In genomic region chr12:583251-583869, GRCh38 we compare ENCODE assay signal across 22 cellular contexts.
DNase-seq lines count a peak whose midpoint lies in the region; ATAC-seq and TF ChIP-seq lines count a peak whose summit lies in the region.
"Had no signal": no experiment of that assay in that cellular context is flagged by ENCODE, and none has a peak within 500 bp of the region (broad histone marks: within the 10 kb centered on the region; RNA-seq: fewer than 3 reads in every experiment).

No MANE protein-coding gene starts in this region.

- H3K9me3 ChIP-seq in liver (ENCODE audit: control insufficient read depth in 4 of 4, low read length in 3 of 4), result no peaks in the 10 kb centered on the region
- no peaks in the 10 kb centered on the region for H3K9me3 ChIP-seq in gastrocnemius medialis
- H3K9me3 ChIP-seq in left lung, result no peaks in the 10 kb centered on the region
- H3K9me3 ChIP-seq: breast epithelium, uterus had no signal

- TF ChIP-seq RAD21 in liver (IDR thresholded peaks at IDR 0.05), result peak; percentile 47 to 58

- H3K27me3 ChIP-seq in liver (ENCODE audit: control insufficient read depth in 4 of 4, insufficient read depth in 4 of 4, low read length in 3 of 4) (no peaks in the 10 kb centered on the region), gastrocnemius medialis (no peaks in the 10 kb centered on the region), left lung (no peaks in the 10 kb centered on the region)
- H3K27me3 ChIP-seq: breast epithelium, uterus had no signal

- intact Hi-C loops in Right ventricle myocardium superior (cut with DNase I) (no loop called here), gastrocnemius medialis (cut with DNase I; ENCODE audit: low total_unique reads) (no loop called here), left lung (cut with DNase I) (no loop called here)

- TF ChIP-seq CTCF in liver (IDR thresholded peaks at IDR 0.05; ENCODE audit: low read depth, low read length, missing input control) (no peak), gastrocnemius medialis (IDR thresholded peaks at IDR 0.05 in 4 of 5, conservative IDR thresholded peaks at IDR 0.05 in 1 of 5) (no peak), left lung (IDR thresholded peaks at IDR 0.05) (no peak)

- H3K27ac ChIP-seq in liver (ENCODE audit: low read depth in 1 of 2, low read length in 2 of 2), result peak overlapping the region; percentile 69 to 83
- H3K27ac ChIP-seq in gastrocnemius medialis, result peak overlapping the region; percentile 85 to 92 (median 88)
- no peak overlapping the region for H3K27ac ChIP-seq in left lung
- H3K27ac ChIP-seq: breast epithelium, HL-60, uterus had no signal

- no peak overlapping the region for H3K4me3 ChIP-seq in liver (ENCODE audit: low read depth in 1 of 3, low read length in 3 of 3)
- H3K4me3 ChIP-seq in gastrocnemius medialis, result peak overlapping the region in 1 of 4 donors; percentile 13
- no peak overlapping the region for H3K4me3 ChIP-seq in left lung
- H3K4me3 ChIP-seq: breast epithelium, uterus had no signal

- in situ Hi-C loops in gastrocnemius medialis (cut with MboI; ENCODE audit: low sequenced_read_pairs in 4 of 4), result loop anchor here in 1 of 4 donors (25.0 kb wide), 1 partner anchor 154 kb away; no protein-coding TSS in a partner anchor

- TF ChIP-seq POLR2A in gastrocnemius medialis (IDR thresholded peaks at IDR 0.05), result peak in 1 of 2 donors; percentile 39

- DNase-seq in NCI-H146 (lab: John Stamatoyannopoulos, UW), result peak; percentile 91
- peak; percentile 83 for DNase-seq in Right ventricle myocardium superior
- DNase-seq in gastrocnemius medialis, result peak; percentile 45 to 87
- no peak for DNase-seq in stimulated activated CD4-positive, alpha-beta T cell treated with anti-CD3 and anti-CD28 coated beads, Interleukin-4, amount 100 ng/mL, for 4 hours
- DNase-seq in NCI-H226, result no peak
- DNase-seq in left lung, result no peak
- DNase-seq: activated CD4-positive, CD25-positive, alpha-beta regulatory T cell treated with anti-CD3 and anti-CD28 coated beads, Interleukin-2, amount 50 U/mL, for 72 hours; activated CD8-positive, alpha-beta T cell treated with anti-CD3 and anti-CD28 coated beads for 36 hours; activated T-cell treated with anti-CD3 and anti-CD28 coated beads, Interleukin-2, amount 50 U/mL, for 1 hour; CD4-positive, CD25-positive, alpha-beta regulatory T cell; cortex of kidney; GDM1; IMR-90; NCI-H1092 treated with DMSO at 0.1 percent for 48 hours; NCI-H2107; NCI-H69; retina had no signal

- H3K36me3 ChIP-seq in liver (ENCODE audit: control insufficient read depth in 4 of 4, insufficient read depth in 3 of 4, low read depth in 1 of 4, low read length in 3 of 4) (no peaks in the 10 kb centered on the region), gastrocnemius medialis (no peaks in the 10 kb centered on the region), left lung (no peaks in the 10 kb centered on the region)
- H3K36me3 ChIP-seq: breast epithelium, uterus had no signal

- no peak overlapping the region for H3K9ac ChIP-seq in liver (ENCODE audit: low read depth in 1 of 2, low read length in 2 of 2)

- peak; percentile 92 for ATAC-seq in Right ventricle myocardium superior (ENCODE audit: poor library complexity)
- peak; percentile 83 to 90 for ATAC-seq in gastrocnemius medialis
- ATAC-seq in left lung, result no peak
- ATAC-seq in HG03565 (IDR thresholded peaks at IDR 0.05; ENCODE audit: unreplicated experiment), result no peak
- ATAC-seq: activated CD8-positive, alpha-beta T cell treated with anti-CD3 and anti-CD28 coated beads for 36 hours had no signal

- peaks cover 14 to 50% (median 37%) of the 10 kb centered on the region in 4 donors for H3K4me1 ChIP-seq in liver (ENCODE audit: control insufficient read depth in 4 of 4, insufficient read depth in 4 of 4, low read length in 3 of 4)
- peaks cover 32 to 43% of the 10 kb centered on the region in 2 donors for H3K4me1 ChIP-seq in gastrocnemius medialis
- H3K4me1 ChIP-seq in left lung, result peaks cover 0 to 5% of the 10 kb centered on the region in 2 donors
- H3K4me1 ChIP-seq: breast epithelium, uterus had no signal

- 41% methylated on average over 13 of the region's 13 CpGs for WGBS in liver

TF ChIP-seq in liver, 16 proteins besides CTCF, POLR2A, EP300 and RAD21:
- TF ChIP-seq JUND (IDR thresholded peaks at IDR 0.05), result peak; percentile 29 to 86
- peak; percentile 46 for TF ChIP-seq YY1 (IDR thresholded peaks at IDR 0.05)
- peak; percentile 84 for TF ChIP-seq HNF4G (IDR thresholded peaks at IDR 0.05)
- peak; percentile 95 to 97 for TF ChIP-seq HNF4A (conservative IDR thresholded peaks at IDR 0.05)
- peak; percentile 94 for TF ChIP-seq SP1 (IDR thresholded peaks at IDR 0.05)
- peak; percentile 24 for TF ChIP-seq FOXA2 (IDR thresholded peaks at IDR 0.05)
- TF ChIP-seq TAF1 (conservative IDR thresholded peaks at IDR 0.05), result no peak
- no peak for TF ChIP-seq REST (IDR thresholded peaks at IDR 0.05)
- peak in 1 of 2 donors; percentile 48 for TF ChIP-seq EGR1 (IDR thresholded peaks at IDR 0.05; ENCODE audit: low read depth in 2 of 2)
- TF ChIP-seq RXRA (IDR thresholded peaks at IDR 0.05), result peak; percentile 86 to 94
- TF ChIP-seq FOXA1 (IDR thresholded peaks at IDR 0.05), result no peak
- TF ChIP-seq ATF3 (IDR thresholded peaks at IDR 0.05), result peak; percentile 47
- TF ChIP-seq, protein P1, sequence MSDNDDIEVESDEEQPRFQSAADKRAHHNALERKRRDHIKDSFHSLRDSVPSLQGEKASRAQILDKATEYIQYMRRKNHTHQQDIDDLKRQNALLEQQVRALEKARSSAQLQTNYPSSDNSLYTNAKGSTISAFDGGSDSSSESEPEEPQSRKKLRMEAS (IDR thresholded peaks at IDR 0.05), result peak; percentile 80
- peak; percentile 33 for TF ChIP-seq NR2F2 (IDR thresholded peaks at IDR 0.05)
- TF ChIP-seq GABPA (IDR thresholded peaks at IDR 0.05 in 1 of 2, conservative IDR thresholded peaks at IDR 0.05 in 1 of 2), result no peak
- no peak for TF ChIP-seq ZBTB33 (IDR thresholded peaks at IDR 0.05)

Comparison
In these comparisons a context has a peak if more than half of its experiments do, and no peak if none do; other contexts are left out.
1. DNase-seq: peak in NCI-H146 (single experiment), Right ventricle myocardium superior (single experiment) and gastrocnemius medialis (2 of 2); none in stimulated activated CD4-positive, alpha-beta T cell treated with anti-CD3 and anti-CD28 coated beads, Interleukin-4, amount 100 ng/mL, for 4 hours (0 of 2), NCI-H226 (single experiment) and left lung (0 of 2).
2. ATAC-seq: peak in Right ventricle myocardium superior (single experiment) and gastrocnemius medialis (2 of 2); none in left lung (single experiment) and HG03565 (single experiment).
3. H3K27ac ChIP-seq: peak in liver (2 of 2) and gastrocnemius medialis (4 of 4); none in left lung (0 of 2).